ENCODE assay signal across 1 cellular context in genomic region chr5:14254686-14255085, GRCh38.
TF ChIP-seq lines count a peak whose summit lies in the region.

No MANE protein-coding gene starts in this region.

TF ChIP-seq in K562, 482 proteins besides CTCF, POLR2A, EP300 and RAD21:
- TF ChIP-seq NFE2L1 (tag; IDR thresholded peaks at IDR 0.05; ENCODE audit: borderline replicate concordance, low read depth) (no peak), CAMTA2 (CRISPR knock-in tag; conservative IDR thresholded peaks at IDR 0.05) (no peak)
TF ChIP-seq in K562: peak in this region for 0.
